In the genomic region with DNA sequence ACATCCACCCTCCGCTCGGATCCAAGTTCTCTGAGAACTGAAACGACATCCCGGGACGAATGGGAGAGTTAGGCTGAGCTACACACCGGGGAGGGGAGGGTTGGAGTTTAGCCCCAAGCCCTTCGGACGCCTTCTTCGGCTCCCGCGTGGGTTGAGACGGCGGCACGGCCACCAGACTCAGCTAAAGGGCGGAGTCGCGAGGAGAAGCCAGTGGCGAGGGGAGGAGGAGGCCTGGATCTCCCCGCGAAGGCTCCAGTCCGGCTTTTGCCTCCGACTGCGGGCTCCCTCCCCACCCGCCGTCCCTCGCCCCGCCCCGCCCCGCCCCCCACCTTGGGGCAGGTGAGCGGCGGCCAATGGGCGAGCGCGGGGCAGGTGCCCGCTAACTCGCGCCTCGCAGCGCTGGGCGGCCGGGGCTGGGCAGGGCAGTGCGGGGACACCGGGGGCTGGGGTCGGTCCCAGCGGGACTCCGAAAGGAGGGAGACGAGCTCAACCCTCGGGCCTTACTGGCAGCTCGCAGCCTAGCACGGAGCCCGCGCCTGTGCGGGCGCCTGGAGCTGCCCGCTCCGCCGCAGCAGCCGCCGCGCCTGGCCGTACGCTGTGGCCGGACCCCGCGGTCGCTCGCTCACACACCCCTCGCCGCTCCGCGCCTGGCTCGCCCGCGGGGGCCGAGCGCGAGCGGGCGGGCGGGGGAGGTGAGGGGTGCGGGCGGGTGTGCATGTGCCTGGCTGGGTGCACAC, we compare ENCODE assay signal across 8 cellular contexts. TPM values are rescaled to one million over a fixed set of nuclear protein-coding genes. Genes with fewer than 3 reads are reported as not detected.
DNase-seq lines count a peak whose midpoint lies in the region; ATAC-seq and TF ChIP-seq lines count a peak whose summit lies in the region.

EMX1 (plus strand) TSS at position 382 of the 737 bp plus-strand sequence; CDS start at position 716, 334 bp downstream.

- peak within 1 kb of the TSS; percentile 99 for H3K4me2 ChIP-seq in KMS-11
- peak within 1 kb of the TSS; percentile 66 for H3K4me2 ChIP-seq in mesendoderm (ENCODE audit: low read length)

- H3K4ac ChIP-seq in mesendoderm (ENCODE audit: low read depth, low read length): no peak within 1 kb of the TSS

- peaks cover 53 to 78% of the 10 kb centered on the region in 2 donors for H3K27me3 Mint-ChIP-seq in T-cell

- no peak within 1 kb of the TSS for H3K27ac Mint-ChIP-seq in T-cell

- H3K9ac ChIP-seq in KMS-11: peak within 1 kb of the TSS; percentile 26; the same call in 1 of the 2 replicates
- H3K9ac ChIP-seq in mesendoderm (ENCODE audit: low read length): peak within 1 kb of the TSS; percentile 62
- H3K9ac ChIP-seq in subcutaneous abdominal adipose tissue (ENCODE audit: low read length in 5 of 5): no peak within 1 kb of the TSS

- no peak within 1 kb of the TSS for H4K5ac ChIP-seq in mesendoderm (ENCODE audit: low read length)

- H3K36me3 ChIP-seq in KMS-11 (ENCODE audit: insufficient read depth): no peaks in the 10 kb centered on the region
- no peaks in the 10 kb centered on the region for H3K36me3 ChIP-seq in mesendoderm (ENCODE audit: control insufficient read depth, insufficient read depth, low read length)
- no peaks in the 10 kb centered on the region for H3K36me3 ChIP-seq in subcutaneous abdominal adipose tissue (ENCODE audit: control insufficient read depth in 5 of 5, insufficient read depth in 5 of 5, low read length in 5 of 5)

- H3K9me3 ChIP-seq in subcutaneous abdominal adipose tissue (ENCODE audit: control insufficient read depth in 5 of 5, low read length in 5 of 5): no peaks in the 10 kb centered on the region

- POLR2A ChIA-PET in T-cell (lab: Charles Lee): no interaction called here

- H3K4me3 Mint-ChIP-seq in T-cell: peak within 1 kb of the TSS; percentile 73 to 88 (median 76)

- no peaks in the 10 kb centered on the region for H4K20me1 ChIP-seq in KMS-11 (ENCODE audit: insufficient read depth)

- peak; percentile 55 to 66 (median 56) for ATAC-seq in T-cell (replicated peaks in 1 of 4)

- H3K27ac ChIP-seq in KMS-11 (no peak within 1 kb of the TSS), coronary artery (no peak within 1 kb of the TSS), mesendoderm (ENCODE audit: low read depth, low read length) (no peak within 1 kb of the TSS), subcutaneous abdominal adipose tissue (ENCODE audit: low read depth, low read length) (no peak within 1 kb of the TSS)

- H3K79me1 ChIP-seq in mesendoderm (ENCODE audit: low read length): no peaks in the 10 kb centered on the region

- H3K27me3 ChIP-seq in KMS-11 (ENCODE audit: insufficient read depth, low read depth) (peaks cover 92% of the 10 kb centered on the region), mesendoderm (ENCODE audit: insufficient read depth, low read length, poor library complexity) (peaks cover 56% of the 10 kb centered on the region), subcutaneous abdominal adipose tissue (ENCODE audit: control insufficient read depth in 5 of 5, insufficient read depth in 4 of 5, low read length in 5 of 5) (peaks cover 69 to 87% (median 85%) of the 10 kb centered on the region in 5 donors)

- TF ChIP-seq CTCF in GM20000 (IDR thresholded peaks at IDR 0.05; ENCODE audit: extremely low read depth, missing control alignments) (no peak), KMS-11 (conservative IDR thresholded peaks at IDR 0.05; ENCODE audit: low read depth, low read length) (no peak), coronary artery (IDR thresholded peaks at IDR 0.05) (no peak)

- no peaks in the 10 kb centered on the region for H3K9me3 Mint-ChIP-seq in T-cell

- H4K8ac ChIP-seq in mesendoderm (ENCODE audit: low read depth, low read length): no peak within 1 kb of the TSS

- H2BK15ac ChIP-seq in mesendoderm (replicated peaks; ENCODE audit: low read depth): no peak within 1 kb of the TSS

- DNase-seq in D341Med (ENCODE audit: low spot score) (peak; percentile 83), GM20000 (ENCODE audit: low spot score) (peak; percentile 89), T-cell (peak in 12 of 34 experiments; percentile 14 to 40 (median 28)), coronary artery (ENCODE audit: low spot score) (no peak), mesendoderm (peak; percentile 93), OCI-M2 (lab: John Stamatoyannopoulos, UW; ENCODE audit: unreplicated experiment) (no peak)

- no peaks in the 10 kb centered on the region for H3K36me3 Mint-ChIP-seq in T-cell

- CTCF ChIA-PET in T-cell (lab: Charles Lee): no interaction called here

- H3K4me1 Mint-ChIP-seq in T-cell: peaks cover 35 to 44% (median 36%) of the 10 kb centered on the region in 3 donors

- WGBS in mesendoderm (ENCODE audit: extremely low coverage, insufficient coverage, low lambda C conversion rate): no CpG with 5 or more reads among the region's 82 CpGs

- H3K79me2 ChIP-seq in KMS-11 (ENCODE audit: insufficient read depth, low read depth) (no peaks in the 10 kb centered on the region), mesendoderm (ENCODE audit: control insufficient read depth, insufficient read depth, low read length) (no peaks in the 10 kb centered on the region)

- H2BK5ac ChIP-seq in mesendoderm (ENCODE audit: low read length): no peak within 1 kb of the TSS

- H2AK5ac ChIP-seq in mesendoderm (ENCODE audit: low read length): no peak within 1 kb of the TSS

- H3K56ac ChIP-seq in mesendoderm (ENCODE audit: low read length): peak within 1 kb of the TSS; percentile 92

- H2AFZ ChIP-seq in KMS-11 (ENCODE audit: low read depth): peak within 1 kb of the TSS; percentile 99

- H3K23ac ChIP-seq in mesendoderm (ENCODE audit: low read length): peak within 1 kb of the TSS; percentile 74

- no peak within 1 kb of the TSS for H2BK120ac ChIP-seq in mesendoderm (ENCODE audit: low read depth, low read length)

- peak within 1 kb of the TSS; percentile 5 for H3K18ac ChIP-seq in mesendoderm (ENCODE audit: low read length)

- H3K4me1 ChIP-seq in KMS-11 (ENCODE audit: low read depth, poor library complexity, severe bottlenecking) (peaks cover 29% of the 10 kb centered on the region), mesendoderm (ENCODE audit: control insufficient read depth, low read depth, low read length) (peaks cover 12% of the 10 kb centered on the region), subcutaneous abdominal adipose tissue (ENCODE audit: control insufficient read depth in 5 of 5, insufficient read depth in 5 of 5, low read length in 5 of 5) (peaks cover 0 to 57% (median 49%) of the 10 kb centered on the region in 5 donors)

- H3K4me3 ChIP-seq in KMS-11 (IDR thresholded peaks at IDR 0.05; ENCODE audit: insufficient read depth, low read depth, low read length) (peak within 1 kb of the TSS; percentile 95), coronary artery (peak within 1 kb of the TSS; percentile 60), mesendoderm (ENCODE audit: low read length) (peak within 1 kb of the TSS; percentile 1), subcutaneous abdominal adipose tissue (ENCODE audit: low read depth in 1 of 5, low read length in 5 of 5) (peak within 1 kb of the TSS in 4 of 5 donors; percentile 48 to 64 (median 58))

RNA-seq across cellular contexts. Expression of gene EMX1, which starts in this region (rescaled TPM):
- total RNA-seq in T-cell: not detected
- polyA plus RNA-seq in mesendoderm (2013, experiment 1 of 2): 0.15 TPM
- 0.35 TPM for polyA plus RNA-seq in mesendoderm (2013, experiment 2 of 2)

Comparison
In these comparisons a context has a peak if more than half of its experiments do, and no peak if none do; other contexts are left out.
1. Peak in ATAC-seq in T-cell; RNA of the gene not detected or under 1 TPM.
2. DNase-seq: peak in D341Med (single experiment), GM20000 (single experiment) and mesendoderm (single experiment); none in coronary artery (single experiment) and OCI-M2 (single experiment).
3. H3K4me3 ChIP-seq: peak in every context shown above with its lines; median percentile 95 in KMS-11; 60 in coronary artery; 58 in subcutaneous abdominal adipose tissue; 1 in mesendoderm.
4. H3K9ac ChIP-seq: peak in KMS-11 (single experiment) and mesendoderm (single experiment); none in subcutaneous abdominal adipose tissue (0 of 5).